In genomic region chr7:105932835-105933477, GRCh38 we compare ENCODE assay signal across 9 cellular contexts.
DNase-seq lines count a peak whose midpoint lies in the region; ATAC-seq, FAIRE-seq and TF ChIP-seq lines count a peak whose summit lies in the region.
"Had no signal": no experiment of that assay in that cellular context is flagged by ENCODE, and none has a peak within 500 bp of the region (broad histone marks: within the 10 kb centered on the region; RNA-seq: fewer than 3 reads in every experiment).

No MANE protein-coding gene starts in this region.

- ATAC-seq in GM18517 (IDR thresholded peaks at IDR 0.05; ENCODE audit: unreplicated experiment) (no peak), HG02938 (IDR thresholded peaks at IDR 0.05; ENCODE audit: unreplicated experiment) (no peak)

- no peak for FAIRE-seq in H54 (lab: Jason Lieb, UNC)
- FAIRE-seq: keratinocyte had no signal

- DNase-seq in DMS79 (lab: John Stamatoyannopoulos, UW), result peak; percentile 94
- DNase-seq in NCI-H82 treated with DMSO at 0.1 percent for 48 hours (lab: John Stamatoyannopoulos, UW; ENCODE audit: unreplicated experiment), result peak; percentile 11
- DNase-seq in fibroblast of mammary gland (ENCODE audit: low read depth), result peak; percentile 98
- peak; percentile 51 for DNase-seq in pons (ENCODE audit: low spot score)
- DNase-seq in H54 (ENCODE audit: insufficient read length, low spot score), result no peak
- DNase-seq in NCI-H1694 (lab: John Stamatoyannopoulos, UW), result no peak

- H3K4me3 ChIP-seq in fibroblast of mammary gland (ENCODE audit: control insufficient read depth, low read depth, low read length), result no peak overlapping the region

- no peak for TF ChIP-seq CTCF in fibroblast of mammary gland (conservative IDR thresholded peaks at IDR 0.05; ENCODE audit: control insufficient read depth, insufficient read depth, low read depth, low read length)

- no peak for TF ChIP-seq POLR2A in H54 (IDR thresholded peaks at IDR 0.05; ENCODE audit: low read depth, low read length)

Comparison
In these comparisons a context has a peak if more than half of its experiments do, and no peak if none do; other contexts are left out.
1. DNase-seq: peak in DMS79 (single experiment), NCI-H82 treated with DMSO at 0.1 percent for 48 hours (single experiment), fibroblast of mammary gland (single experiment) and pons (single experiment); none in H54 (single experiment) and NCI-H1694 (single experiment).